ENCODE assay signal across 1 cellular context in the genomic region with DNA sequence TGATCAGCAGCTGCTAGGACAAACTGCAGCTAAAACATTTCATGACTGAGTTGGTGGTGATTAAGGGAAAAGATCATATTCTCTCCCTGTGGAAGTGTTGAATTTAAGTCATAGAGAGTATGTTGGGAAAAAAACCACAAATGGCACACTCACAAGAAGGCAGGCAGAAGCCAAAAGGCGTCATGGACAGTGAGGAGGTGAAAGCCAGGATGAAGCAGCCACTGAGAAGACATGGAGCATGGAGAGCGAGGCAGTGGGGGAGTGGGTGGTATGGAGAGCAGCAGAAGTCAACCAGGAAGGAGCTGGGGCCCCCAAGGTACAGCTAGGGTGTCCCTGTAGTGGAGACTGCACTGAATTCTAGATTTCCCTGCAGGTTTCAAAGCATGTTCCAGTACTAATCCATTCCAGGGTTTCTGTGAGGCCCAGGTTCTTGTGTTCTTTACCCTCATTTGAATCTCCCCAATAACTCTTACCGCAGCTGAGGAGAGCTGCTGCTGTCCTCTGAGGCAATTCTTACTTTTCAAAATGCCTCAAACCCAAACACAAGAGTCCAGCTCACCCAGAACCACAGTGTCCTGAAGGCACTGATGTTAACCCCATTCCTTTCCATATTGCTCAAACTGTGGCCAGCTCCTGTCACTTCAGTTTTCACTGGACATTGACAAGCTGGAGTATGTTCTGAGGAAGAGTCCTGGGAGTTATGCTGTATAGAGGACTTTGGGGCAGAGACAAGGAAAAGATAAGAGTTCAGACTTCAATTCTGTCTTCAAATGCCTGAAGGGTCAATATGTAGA.
TF ChIP-seq lines count a peak whose summit lies in the region.

No MANE protein-coding gene starts in this region.

TF ChIP-seq in GM12878, 131 proteins besides CTCF, POLR2A, EP300 and RAD21 (continued from another document):
- TF ChIP-seq ZBTB33 (IDR thresholded peaks at IDR 0.05), result no peak
- TF ChIP-seq, protein P1, sequence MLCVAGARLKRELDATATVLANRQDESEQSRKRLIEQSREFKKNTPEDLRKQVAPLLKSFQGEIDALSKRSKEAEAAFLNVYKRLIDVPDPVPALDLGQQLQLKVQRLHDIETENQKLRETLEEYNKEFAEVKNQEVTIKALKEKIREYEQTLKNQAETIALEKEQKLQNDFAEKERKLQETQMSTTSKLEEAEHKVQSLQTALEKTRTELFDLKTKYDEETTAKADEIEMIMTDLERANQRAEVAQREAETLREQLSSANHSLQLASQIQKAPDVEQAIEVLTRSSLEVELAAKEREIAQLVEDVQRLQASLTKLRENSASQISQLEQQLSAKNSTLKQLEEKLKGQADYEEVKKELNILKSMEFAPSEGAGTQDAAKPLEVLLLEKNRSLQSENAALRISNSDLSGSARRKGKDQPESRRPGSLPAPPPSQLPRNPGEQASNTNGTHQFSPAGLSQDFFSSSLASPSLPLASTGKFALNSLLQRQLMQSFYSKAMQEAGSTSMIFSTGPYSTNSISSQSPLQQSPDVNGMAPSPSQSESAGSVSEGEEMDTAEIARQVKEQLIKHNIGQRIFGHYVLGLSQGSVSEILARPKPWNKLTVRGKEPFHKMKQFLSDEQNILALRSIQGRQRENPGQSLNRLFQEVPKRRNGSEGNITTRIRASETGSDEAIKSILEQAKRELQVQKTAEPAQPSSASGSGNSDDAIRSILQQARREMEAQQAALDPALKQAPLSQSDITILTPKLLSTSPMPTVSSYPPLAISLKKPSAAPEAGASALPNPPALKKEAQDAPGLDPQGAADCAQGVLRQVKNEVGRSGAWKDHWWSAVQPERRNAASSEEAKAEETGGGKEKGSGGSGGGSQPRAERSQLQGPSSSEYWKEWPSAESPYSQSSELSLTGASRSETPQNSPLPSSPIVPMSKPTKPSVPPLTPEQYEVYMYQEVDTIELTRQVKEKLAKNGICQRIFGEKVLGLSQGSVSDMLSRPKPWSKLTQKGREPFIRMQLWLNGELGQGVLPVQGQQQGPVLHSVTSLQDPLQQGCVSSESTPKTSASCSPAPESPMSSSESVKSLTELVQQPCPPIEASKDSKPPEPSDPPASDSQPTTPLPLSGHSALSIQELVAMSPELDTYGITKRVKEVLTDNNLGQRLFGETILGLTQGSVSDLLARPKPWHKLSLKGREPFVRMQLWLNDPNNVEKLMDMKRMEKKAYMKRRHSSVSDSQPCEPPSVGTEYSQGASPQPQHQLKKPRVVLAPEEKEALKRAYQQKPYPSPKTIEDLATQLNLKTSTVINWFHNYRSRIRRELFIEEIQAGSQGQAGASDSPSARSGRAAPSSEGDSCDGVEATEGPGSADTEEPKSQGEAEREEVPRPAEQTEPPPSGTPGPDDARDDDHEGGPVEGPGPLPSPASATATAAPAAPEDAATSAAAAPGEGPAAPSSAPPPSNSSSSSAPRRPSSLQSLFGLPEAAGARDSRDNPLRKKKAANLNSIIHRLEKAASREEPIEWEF (IDR thresholded peaks at IDR 0.05; ENCODE audit: insufficient replicate concordance, low read depth, low read length), result peak; percentile 67
- TF ChIP-seq TCF7 (IDR thresholded peaks at IDR 0.05; ENCODE audit: borderline replicate concordance), result no peak
- no peak for TF ChIP-seq SIN3A (IDR thresholded peaks at IDR 0.05; ENCODE audit: low read depth, low read length)
- TF ChIP-seq SREBF1 (IDR thresholded peaks at IDR 0.05; ENCODE audit: low read length), result no peak
- TF ChIP-seq RB1 (IDR thresholded peaks at IDR 0.05; ENCODE audit: borderline replicate concordance), result peak; percentile 62; the same call in 1 of the 2 replicates
- peak; percentile 23; the same call in 1 of the 2 replicates for TF ChIP-seq NFIC (IDR thresholded peaks at IDR 0.05; ENCODE audit: low read depth, low read length)
- TF ChIP-seq, protein P2, sequence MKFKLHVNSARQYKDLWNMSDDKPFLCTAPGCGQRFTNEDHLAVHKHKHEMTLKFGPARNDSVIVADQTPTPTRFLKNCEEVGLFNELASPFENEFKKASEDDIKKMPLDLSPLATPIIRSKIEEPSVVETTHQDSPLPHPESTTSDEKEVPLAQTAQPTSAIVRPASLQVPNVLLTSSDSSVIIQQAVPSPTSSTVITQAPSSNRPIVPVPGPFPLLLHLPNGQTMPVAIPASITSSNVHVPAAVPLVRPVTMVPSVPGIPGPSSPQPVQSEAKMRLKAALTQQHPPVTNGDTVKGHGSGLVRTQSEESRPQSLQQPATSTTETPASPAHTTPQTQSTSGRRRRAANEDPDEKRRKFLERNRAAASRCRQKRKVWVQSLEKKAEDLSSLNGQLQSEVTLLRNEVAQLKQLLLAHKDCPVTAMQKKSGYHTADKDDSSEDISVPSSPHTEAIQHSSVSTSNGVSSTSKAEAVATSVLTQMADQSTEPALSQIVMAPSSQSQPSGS (IDR thresholded peaks at IDR 0.05; ENCODE audit: low read length), result no peak; the same call in 1 of the 2 replicates
- no peak for TF ChIP-seq RELA (IDR thresholded peaks at IDR 0.05; ENCODE audit: borderline replicate concordance, partially characterized antibody)
- TF ChIP-seq IKZF1 (conservative IDR thresholded peaks at IDR 0.05), result peak; percentile 16; the same call in 1 of the 2 replicates
- no peak for TF ChIP-seq SMARCA5 (IDR thresholded peaks at IDR 0.05)
- TF ChIP-seq ZBTB4 (CRISPR knock-in tag; IDR thresholded peaks at IDR 0.05), result no peak
- no peak for TF ChIP-seq MTA2 (IDR thresholded peaks at IDR 0.05; ENCODE audit: low read depth)
- no peak for TF ChIP-seq SMAD1 (IDR thresholded peaks at IDR 0.05; ENCODE audit: low read depth, partially characterized antibody)
- TF ChIP-seq BCL11A (IDR thresholded peaks at IDR 0.05; ENCODE audit: low read depth, low read length), result no peak
- TF ChIP-seq NBN (IDR thresholded peaks at IDR 0.05), result 0 out of 2 replicates have a peak, but pooled peaks have one; percentile 65
- peak; percentile 75 for TF ChIP-seq RUNX3 (IDR thresholded peaks at IDR 0.05; ENCODE audit: low read length)
- no peak for TF ChIP-seq NR2F1 (conservative IDR thresholded peaks at IDR 0.05)
- no peak for TF ChIP-seq RBBP5 (conservative IDR thresholded peaks at IDR 0.05)
- TF ChIP-seq, protein P3, sequence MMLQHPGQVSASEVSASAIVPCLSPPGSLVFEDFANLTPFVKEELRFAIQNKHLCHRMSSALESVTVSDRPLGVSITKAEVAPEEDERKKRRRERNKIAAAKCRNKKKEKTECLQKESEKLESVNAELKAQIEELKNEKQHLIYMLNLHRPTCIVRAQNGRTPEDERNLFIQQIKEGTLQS (IDR thresholded peaks at IDR 0.05; ENCODE audit: borderline replicate concordance, extremely low read depth, low read depth, low read length), result no peak
- peak; percentile 76 for TF ChIP-seq RELB (IDR thresholded peaks at IDR 0.05; ENCODE audit: low read depth)
- no peak for TF ChIP-seq CHD4 (IDR thresholded peaks at IDR 0.05)
- TF ChIP-seq POU2F2 (IDR thresholded peaks at IDR 0.05; ENCODE audit: borderline replicate concordance, low read depth, low read length), result peak; percentile 70; the same call in 1 of the 3 replicates
- no peak for TF ChIP-seq HDAC6 (IDR thresholded peaks at IDR 0.05; ENCODE audit: unreplicated experiment)
- TF ChIP-seq, protein P4, sequence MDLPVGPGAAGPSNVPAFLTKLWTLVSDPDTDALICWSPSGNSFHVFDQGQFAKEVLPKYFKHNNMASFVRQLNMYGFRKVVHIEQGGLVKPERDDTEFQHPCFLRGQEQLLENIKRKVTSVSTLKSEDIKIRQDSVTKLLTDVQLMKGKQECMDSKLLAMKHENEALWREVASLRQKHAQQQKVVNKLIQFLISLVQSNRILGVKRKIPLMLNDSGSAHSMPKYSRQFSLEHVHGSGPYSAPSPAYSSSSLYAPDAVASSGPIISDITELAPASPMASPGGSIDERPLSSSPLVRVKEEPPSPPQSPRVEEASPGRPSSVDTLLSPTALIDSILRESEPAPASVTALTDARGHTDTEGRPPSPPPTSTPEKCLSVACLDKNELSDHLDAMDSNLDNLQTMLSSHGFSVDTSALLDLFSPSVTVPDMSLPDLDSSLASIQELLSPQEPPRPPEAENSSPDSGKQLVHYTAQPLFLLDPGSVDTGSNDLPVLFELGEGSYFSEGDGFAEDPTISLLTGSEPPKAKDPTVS (IDR thresholded peaks at IDR 0.05; ENCODE audit: low read depth, low read length), result no peak
- TF ChIP-seq EGR1 (IDR thresholded peaks at IDR 0.05; ENCODE audit: borderline replicate concordance in 1 of 2, low read depth in 2 of 2, low read length in 2 of 2), result 0 out of 3 replicates have a peak, but pooled peaks of 1 of the 2 experiments have one; percentile 20
- TF ChIP-seq SUZ12 (IDR thresholded peaks at IDR 0.05; ENCODE audit: unreplicated experiment), result no peak
- no peak for TF ChIP-seq SMAD5 (IDR thresholded peaks at IDR 0.05; ENCODE audit: low read depth)
- no peak for TF ChIP-seq ESRRA (IDR thresholded peaks at IDR 0.05; ENCODE audit: low read length)
- no peak for TF ChIP-seq IRF5 (IDR thresholded peaks at IDR 0.05; ENCODE audit: borderline replicate concordance)
- peak; percentile 91 for TF ChIP-seq SP1 (IDR thresholded peaks at IDR 0.05; ENCODE audit: low read depth, low read length)
- TF ChIP-seq CBX3 (IDR thresholded peaks at IDR 0.05; ENCODE audit: borderline replicate concordance, low read depth), result no peak
- TF ChIP-seq SIX5 (IDR thresholded peaks at IDR 0.05; ENCODE audit: low read depth, low read length, severe bottlenecking), result no peak
- 0 out of 2 replicates have a peak, but pooled peaks have one; percentile 21 for TF ChIP-seq ATF7 (IDR thresholded peaks at IDR 0.05; ENCODE audit: low read depth)
- TF ChIP-seq, protein P5, sequence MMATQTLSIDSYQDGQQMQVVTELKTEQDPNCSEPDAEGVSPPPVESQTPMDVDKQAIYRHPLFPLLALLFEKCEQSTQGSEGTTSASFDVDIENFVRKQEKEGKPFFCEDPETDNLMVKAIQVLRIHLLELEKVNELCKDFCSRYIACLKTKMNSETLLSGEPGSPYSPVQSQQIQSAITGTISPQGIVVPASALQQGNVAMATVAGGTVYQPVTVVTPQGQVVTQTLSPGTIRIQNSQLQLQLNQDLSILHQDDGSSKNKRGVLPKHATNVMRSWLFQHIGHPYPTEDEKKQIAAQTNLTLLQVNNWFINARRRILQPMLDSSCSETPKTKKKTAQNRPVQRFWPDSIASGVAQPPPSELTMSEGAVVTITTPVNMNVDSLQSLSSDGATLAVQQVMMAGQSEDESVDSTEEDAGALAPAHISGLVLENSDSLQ (IDR thresholded peaks at IDR 0.05), result peak; percentile 14; the same call in 1 of the 2 replicates
- TF ChIP-seq STAT1 (conservative IDR thresholded peaks at IDR 0.05), result no peak
- TF ChIP-seq PAX8 (IDR thresholded peaks at IDR 0.05), result no peak
